Comparison of ENCODE assay signal across 8 cellular contexts in the genomic region with DNA sequence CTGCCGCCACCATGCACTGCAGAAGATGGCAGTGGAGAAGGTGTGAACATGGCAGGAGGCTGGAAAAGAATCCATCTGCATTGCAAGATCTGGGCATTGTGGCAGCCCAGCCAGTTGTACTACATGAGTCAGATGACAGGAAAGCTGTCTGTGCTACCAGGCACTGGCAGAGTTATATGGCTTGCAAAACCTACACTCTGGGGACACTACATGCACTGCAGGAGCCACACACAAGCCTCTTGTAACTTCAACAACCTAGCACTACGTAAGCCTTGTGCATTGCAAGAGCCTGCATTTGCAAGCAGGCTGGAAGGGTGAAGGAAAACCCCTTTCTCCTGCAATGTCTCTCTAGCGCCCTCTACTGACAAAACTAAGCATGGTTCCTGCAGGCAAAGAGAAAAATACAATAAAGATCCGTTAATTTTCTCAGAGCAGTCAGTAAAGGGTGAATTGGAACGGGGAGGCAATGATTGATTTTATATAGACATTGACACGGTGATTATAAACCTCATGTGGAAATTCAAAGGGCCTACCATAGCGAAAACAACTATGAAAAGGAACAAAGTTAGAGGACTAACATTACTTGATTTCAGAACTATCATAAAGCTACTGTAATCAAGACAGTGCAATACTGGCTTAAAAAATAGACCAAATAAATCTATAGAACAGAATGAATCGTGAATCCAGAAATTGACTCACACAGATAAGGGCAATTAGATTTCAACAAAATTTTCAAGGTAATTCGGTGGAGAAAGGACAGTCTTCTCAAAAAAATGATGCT. TPM values are rescaled to one million over a fixed set of nuclear protein-coding genes. Genes with fewer than 3 reads are reported as not detected.
A peak's percentile ranks its signal among the peaks of the same experiment; 100 is the strongest.
DNase-seq lines count a peak whose midpoint lies in the region; ATAC-seq and TF ChIP-seq lines count a peak whose summit lies in the region.

No MANE protein-coding gene starts in this region.

- intact Hi-C loops in naive thymus-derived CD4-positive, alpha-beta T cell (cut with micrococcal nuclease): loop anchor here (1.0 to 10.0 kb wide), 5 partner anchors 280 to 771 kb away; no protein-coding TSS in a partner anchor
- intact Hi-C loops in transverse colon (cut with DNase I; ENCODE audit: low total_unique reads): no loop called here

- ATAC-seq in GM19351 (IDR thresholded peaks at IDR 0.05; ENCODE audit: unreplicated experiment) (peak; percentile 93), HG03354 (IDR thresholded peaks at IDR 0.05; ENCODE audit: poor library complexity, severe bottlenecking, unreplicated experiment) (peak; percentile 75)
- peak; percentile 87 for ATAC-seq in naive thymus-derived CD4-positive, alpha-beta T cell

- peaks cover 8 to 23% (median 16%) of the 10 kb centered on the region in 7 donors for H3K4me1 Mint-ChIP-seq in naive thymus-derived CD4-positive, alpha-beta T cell

- H3K27ac ChIP-seq in epithelial cell of prostate: no peak overlapping the region
- H3K27ac ChIP-seq in naive thymus-derived CD4-positive, alpha-beta T cell (ENCODE audit: low read depth, low read length): no peak overlapping the region
- no peak overlapping the region for H3K27ac ChIP-seq in transverse colon

- peak; percentile 61 to 93 (median 90) for TF ChIP-seq CTCF in transverse colon (IDR thresholded peaks at IDR 0.05)

- in situ Hi-C loops in transverse colon (cut with MboI; ENCODE audit: low pct_ligation_motif_present in 1 of 4, low pct_unique_long_range_greater_than_20kb in 1 of 4, low sequenced_read_pairs in 3 of 4): loop anchor here in 2 of 4 donors (25.0 kb wide), 2 partner anchors 464 to 489 kb away; no protein-coding TSS in a partner anchor

- H3K9me3 ChIP-seq in naive thymus-derived CD4-positive, alpha-beta T cell (ENCODE audit: control insufficient read depth in 2 of 3, low read length in 3 of 3): no peaks in the 10 kb centered on the region
- no peaks in the 10 kb centered on the region for H3K9me3 ChIP-seq in transverse colon

- CTCF ChIA-PET in naive thymus-derived CD4-positive, alpha-beta T cell (lab: Charles Lee): interaction anchor here (0.5 to 1.6 kb wide), 7 partner anchors 8 to 1003 kb away, joined by 3 to 6 read pairs (median 3); no protein-coding TSS in a partner anchor

- H3K4me3 Mint-ChIP-seq in naive thymus-derived CD4-positive, alpha-beta T cell: no peak overlapping the region

- H3K9me3 Mint-ChIP-seq in naive thymus-derived CD4-positive, alpha-beta T cell: no peaks in the 10 kb centered on the region

- H3K4me1 ChIP-seq in naive thymus-derived CD4-positive, alpha-beta T cell (ENCODE audit: control insufficient read depth in 2 of 2, insufficient read depth in 2 of 2, low read length in 2 of 2): peaks cover 0 to 3% of the 10 kb centered on the region in 2 donors
- H3K4me1 ChIP-seq in transverse colon: peaks cover 0 to 6% (median 0%) of the 10 kb centered on the region in 4 donors

- no peak for TF ChIP-seq POLR2A in transverse colon (IDR thresholded peaks at IDR 0.05)

- peak overlapping the region in 1 of 9 donors; percentile 14 for H3K27ac Mint-ChIP-seq in naive thymus-derived CD4-positive, alpha-beta T cell

- DNase-seq in COLO668 (lab: John Stamatoyannopoulos, UW; ENCODE audit: unreplicated experiment) (peak; percentile 79), NCI-H748 treated with DMSO at 0.1 percent for 48 hours (lab: John Stamatoyannopoulos, UW) (peak; percentile 66), epithelial cell of prostate (ENCODE audit: low read depth, low spot score) (peak; percentile 12), transverse colon (peak; percentile 21)
- DNase-seq in activated CD8-positive, alpha-beta memory T cell treated with anti-CD3 and anti-CD28 coated beads for 1 hour (ENCODE audit: extremely low read depth in 1 of 2, low read depth in 1 of 2): peak; percentile 10 to 13
- peak; percentile 10 to 75 (median 61) for DNase-seq in naive thymus-derived CD4-positive, alpha-beta T cell

- H3K27me3 ChIP-seq in naive thymus-derived CD4-positive, alpha-beta T cell (ENCODE audit: control insufficient read depth in 2 of 2, insufficient read depth in 2 of 2, low read length in 2 of 2): peaks cover 0 to 2% of the 10 kb centered on the region in 2 donors
- no peaks in the 10 kb centered on the region for H3K27me3 ChIP-seq in transverse colon

- H3K4me3 ChIP-seq in naive thymus-derived CD4-positive, alpha-beta T cell (ENCODE audit: low read length): no peak overlapping the region
- H3K4me3 ChIP-seq in transverse colon: no peak overlapping the region

- WGBS in transverse colon (ENCODE audit: low coverage in 1 of 2), 2 donors: 16 to 22% methylated on average over 7 to 9 of the region's 9 CpGs

- peaks cover 0 to 4% (median 0%) of the 10 kb centered on the region in 5 donors for H3K36me3 Mint-ChIP-seq in naive thymus-derived CD4-positive, alpha-beta T cell

- no peaks in the 10 kb centered on the region for H3K36me3 ChIP-seq in naive thymus-derived CD4-positive, alpha-beta T cell (ENCODE audit: control insufficient read depth in 2 of 3, insufficient read depth in 3 of 3, low read length in 3 of 3)
- H3K36me3 ChIP-seq in transverse colon: no peaks in the 10 kb centered on the region

- POLR2A ChIA-PET in naive thymus-derived CD4-positive, alpha-beta T cell (lab: Charles Lee): interaction anchor here (0.6 kb wide), 1 partner anchor 40 kb away, joined by 3 read pairs; no protein-coding TSS in a partner anchor

- TF ChIP-seq EP300 in transverse colon (IDR thresholded peaks at IDR 0.05; ENCODE audit: low read depth): no peak

- H3K27me3 Mint-ChIP-seq in naive thymus-derived CD4-positive, alpha-beta T cell: peaks cover 9 to 28% (median 13%) of the 10 kb centered on the region in 5 donors

RNA-seq across cellular contexts. Expression of a gene that starts 26.2 kb away (rescaled TPM):
- total RNA-seq in naive thymus-derived CD4-positive, alpha-beta T cell: under 1 TPM in 1 of 5 experiments, not detected in 4; 0.46 TPM
- polyA plus RNA-seq in naive thymus-derived CD4-positive, alpha-beta T cell: not detected
- total RNA-seq in transverse colon: under 1 TPM in 2 of 4 donors, not detected in 2; 0.48 to 0.96 TPM

Comparison
In these comparisons a context has a peak if more than half of its experiments do, and no peak if none do; other contexts are left out.
1. DNase-seq: peak in every context shown above with its lines; median percentile 79 in COLO668; 66 in NCI-H748 treated with DMSO at 0.1 percent for 48 hours; 61 in naive thymus-derived CD4-positive, alpha-beta T cell; 21 in transverse colon; 12 in epithelial cell of prostate; 12 in activated CD8-positive, alpha-beta memory T cell treated with anti-CD3 and anti-CD28 coated beads for 1 hour.